ENCODE assay signal across 17 cellular contexts in genomic region chr4:666436-666810, GRCh38. TPM values are rescaled to one million over a fixed set of nuclear protein-coding genes. Genes with fewer than 3 reads are reported as not detected.
DNase-seq lines count a peak whose midpoint lies in the region; ATAC-seq and TF ChIP-seq lines count a peak whose summit lies in the region.
"Had no signal": no experiment of that assay in that cellular context is flagged by ENCODE, and none has a peak within 500 bp of the region (broad histone marks: within the 10 kb centered on the region; RNA-seq: fewer than 3 reads in every experiment).

No MANE protein-coding gene starts in this region.

- intact Hi-C loops in Right ventricle myocardium superior (cut with DNase I) (no loop called here), left cardiac atrium (cut with DNase I) (no loop called here), lower lobe of right lung (cut with DNase I) (no loop called here)

- DNase-seq in Right ventricle myocardium superior: peak; percentile 31
- no peak for DNase-seq in left cardiac atrium
- no peak for DNase-seq in chondrocyte (ENCODE audit: low spot score)
- DNase-seq in lower lobe of right lung: peak; percentile 44
- no peak for DNase-seq in activated gamma-delta T cell (lab: John Stamatoyannopoulos, UW)
- DNase-seq: DMS79, H7, MG63, NCI-H1417 treated with DMSO at 0.1 percent for 48 hours, NCI-H187, NCI-H446, NCI-H526, OCI-M1 had no signal

- no peak overlapping the region for H3K27ac ChIP-seq in lower lobe of right lung

- H3K36me3 Mint-ChIP-seq in chondrocyte (ENCODE audit: low read depth): peaks cover 4% of the 10 kb centered on the region

- peaks cover 12% of the 10 kb centered on the region for H3K36me3 ChIP-seq in lower lobe of right lung

- H3K27me3 Mint-ChIP-seq in chondrocyte (ENCODE audit: low read depth): no peaks in the 10 kb centered on the region

- H3K27ac Mint-ChIP-seq in chondrocyte (ENCODE audit: unreplicated experiment): peak overlapping the region; percentile 27

- no peaks in the 10 kb centered on the region for H3K9me3 Mint-ChIP-seq in chondrocyte (ENCODE audit: low read depth)

- H3K4me3 ChIP-seq in lower lobe of right lung: no peak overlapping the region
- H3K4me3 ChIP-seq: K562, MG63 had no signal

- peaks cover 17% of the 10 kb centered on the region for H3K4me1 ChIP-seq in lower lobe of right lung

- H3K27me3 ChIP-seq in lower lobe of right lung (ENCODE audit: low read depth): no peaks in the 10 kb centered on the region
- H3K27me3 ChIP-seq: MG63 had no signal

- H3K4me3 Mint-ChIP-seq in chondrocyte (ENCODE audit: unreplicated experiment): no peak overlapping the region

- ATAC-seq in Right ventricle myocardium superior (ENCODE audit: poor library complexity): no peak
- no peak for ATAC-seq in left cardiac atrium
- ATAC-seq in lower lobe of right lung: no peak
- ATAC-seq in GM21447 (IDR thresholded peaks at IDR 0.05; ENCODE audit: unreplicated experiment): no peak
- no peak for ATAC-seq in HG02678 (IDR thresholded peaks at IDR 0.05; ENCODE audit: unreplicated experiment)

- TF ChIP-seq CTCF in chondrocyte (IDR thresholded peaks at IDR 0.05) (no peak), lower lobe of right lung (IDR thresholded peaks at IDR 0.05) (no peak)

- H3K9me3 ChIP-seq in lower lobe of right lung: no peaks in the 10 kb centered on the region
- H3K9me3 ChIP-seq: MG63 had no signal

- H3K4me1 Mint-ChIP-seq in chondrocyte (ENCODE audit: low read depth): peaks cover 2% of the 10 kb centered on the region

RNA-seq across cellular contexts. Expression of gene ATP5ME, which starts 7.7 kb away (rescaled TPM):
- 1,145 TPM for total RNA-seq in Right ventricle myocardium superior
- 100 to 1,000 TPM; 770 to 781 TPM for total RNA-seq in left cardiac atrium
- total RNA-seq in chondrocyte: 240 to 279 TPM (median 256 TPM) in 3 replicates
- 173 TPM for total RNA-seq in lower lobe of right lung

RNA-seq across cellular contexts. Expression of gene MYL5, which starts 7.9 kb away (rescaled TPM):
- total RNA-seq in Right ventricle myocardium superior (3.7 TPM), left cardiac atrium (1 to 10 TPM; 5.4 to 5.9 TPM), chondrocyte (22.8 to 26.5 TPM (median 25.6 TPM) in 3 replicates), lower lobe of right lung (9.7 TPM)

RNA-seq across cellular contexts. Expression of gene SLC49A3, which starts 22.5 kb away (rescaled TPM):
- total RNA-seq in Right ventricle myocardium superior (14.6 TPM), left cardiac atrium (10 to 100 TPM; 14.0 to 17.2 TPM), chondrocyte (0.85 to 1.3 TPM (median 0.89 TPM) in 3 replicates), lower lobe of right lung (31.5 TPM)
- total RNA-seq: SK-MEL-5 had no signal

RNA-seq across cellular contexts. Expression of gene PCGF3, which starts 39.2 kb away (rescaled TPM):
- total RNA-seq in Right ventricle myocardium superior: 20.8 TPM
- 10 to 100 TPM; 21.4 to 26.6 TPM for total RNA-seq in left cardiac atrium
- 54.1 to 60.8 TPM (median 55.4 TPM) in 3 replicates for total RNA-seq in chondrocyte
- total RNA-seq in lower lobe of right lung: 44.8 TPM

RNA-seq across cellular contexts. Expression of gene PDE6B, which starts 41.0 kb away (rescaled TPM):
- total RNA-seq in Right ventricle myocardium superior: 1.1 TPM
- 1 to 10 TPM; 4.7 to 5.2 TPM for total RNA-seq in left cardiac atrium
- 0.46 to 2.3 TPM (median 2.3 TPM) in 3 replicates for total RNA-seq in chondrocyte
- 5.5 TPM for total RNA-seq in lower lobe of right lung
- total RNA-seq: K562, SK-MEL-5 had no signal

Comparison
In these comparisons a context has a peak if more than half of its experiments do, and no peak if none do; other contexts are left out.
1. DNase-seq: peak in Right ventricle myocardium superior (single experiment) and lower lobe of right lung (single experiment); none in left cardiac atrium (single experiment), chondrocyte (single experiment) and activated gamma-delta T cell (single experiment).